ENCODE assay signal across 8 cellular contexts in genomic region chr9:12775963-12776774, GRCh38. TPM values are rescaled to one million over a fixed set of nuclear protein-coding genes. Genes with fewer than 3 reads are reported as not detected.
DNase-seq lines count a peak whose midpoint lies in the region; ATAC-seq lines count a peak whose summit lies in the region.

No MANE protein-coding gene starts in this region.

- H3K4me3 Mint-ChIP-seq in activated T-helper 2 cell treated with anti-CD3 and anti-CD28 coated beads, Interferon-gamma antibody, Interleukin-2, Interleukin-4, amounts not matched to agents 10 μg/mL and 5 μg/mL and 100 μg/mL, durations not matched to agents 14 hours and 24 hours and 36 hours (ENCODE audit: low read depth), result peak overlapping the region; percentile 71

- intact Hi-C loops in activated T-helper 2 cell treated with anti-CD3 and anti-CD28 coated beads, Interferon-gamma antibody, Interleukin-2, Interleukin-4, amounts not matched to agents 10 μg/mL and 5 μg/mL and 100 μg/mL, durations not matched to agents 14 hours and 24 hours and 36 hours (cut with micrococcal nuclease), result no loop called here
- intact Hi-C loops in Right ventricle myocardium superior (cut with DNase I), result no loop called here

- H3K9me3 Mint-ChIP-seq in activated T-helper 2 cell treated with anti-CD3 and anti-CD28 coated beads, Interferon-gamma antibody, Interleukin-2, Interleukin-4, amounts not matched to agents 10 μg/mL and 5 μg/mL and 100 μg/mL, durations not matched to agents 14 hours and 24 hours and 36 hours, result no peaks in the 10 kb centered on the region

- peaks cover 17% of the 10 kb centered on the region for H3K27me3 Mint-ChIP-seq in activated T-helper 2 cell treated with anti-CD3 and anti-CD28 coated beads, Interferon-gamma antibody, Interleukin-2, Interleukin-4, amounts not matched to agents 10 μg/mL and 5 μg/mL and 100 μg/mL, durations not matched to agents 14 hours and 24 hours and 36 hours (ENCODE audit: low read depth)

- DNase-seq in 8988T (peak; percentile 22), NCI-H2171 (lab: John Stamatoyannopoulos, UW) (peak; percentile 36), Right ventricle myocardium superior (peak; percentile 90), occipital lobe (lab: John Stamatoyannopoulos, UW) (peak; percentile 79)
- DNase-seq in activated T-helper 2 cell treated with anti-CD3 and anti-CD28 coated beads, Interferon-gamma antibody, Interleukin-2, Interleukin-4, amounts not matched to agents 10 μg/mL and 5 μg/mL and 100 μg/mL, durations not matched to agents 14 hours and 24 hours and 36 hours (ENCODE audit: low spot score), result no peak

- H3K27ac Mint-ChIP-seq in activated T-helper 2 cell treated with anti-CD3 and anti-CD28 coated beads, Interferon-gamma antibody, Interleukin-2, Interleukin-4, amounts not matched to agents 10 μg/mL and 5 μg/mL and 100 μg/mL, durations not matched to agents 14 hours and 24 hours and 36 hours, result no peak overlapping the region

- no peaks in the 10 kb centered on the region for H3K36me3 Mint-ChIP-seq in activated T-helper 2 cell treated with anti-CD3 and anti-CD28 coated beads, Interferon-gamma antibody, Interleukin-2, Interleukin-4, amounts not matched to agents 10 μg/mL and 5 μg/mL and 100 μg/mL, durations not matched to agents 14 hours and 24 hours and 36 hours (ENCODE audit: low read depth)

- peaks cover 6% of the 10 kb centered on the region for H3K4me1 Mint-ChIP-seq in activated T-helper 2 cell treated with anti-CD3 and anti-CD28 coated beads, Interferon-gamma antibody, Interleukin-2, Interleukin-4, amounts not matched to agents 10 μg/mL and 5 μg/mL and 100 μg/mL, durations not matched to agents 14 hours and 24 hours and 36 hours (ENCODE audit: low read depth)

- ATAC-seq in GM18502 (IDR thresholded peaks at IDR 0.05; ENCODE audit: poor library complexity, unreplicated experiment), result peak; percentile 65
- ATAC-seq in HG03064 (IDR thresholded peaks at IDR 0.05; ENCODE audit: low read depth, unreplicated experiment), result peak; percentile 87
- ATAC-seq in Right ventricle myocardium superior (ENCODE audit: poor library complexity), result peak; percentile 96
- no peak for ATAC-seq in activated CD4-positive, CD25-positive, alpha-beta regulatory T cell treated with anti-CD3 and anti-CD28 coated beads, Interleukin-2, amount 50 U/mL, for 24 hours

RNA-seq across cellular contexts. Expression of gene LURAP1L, which starts 1.3 kb away (rescaled TPM):
- total RNA-seq in activated T-helper 2 cell treated with anti-CD3 and anti-CD28 coated beads, Interferon-gamma antibody, Interleukin-2, Interleukin-4, amounts not matched to agents 10 μg/mL and 5 μg/mL and 100 μg/mL, durations not matched to agents 14 hours and 24 hours and 36 hours, result not detected in 2 replicates
- 2.2 TPM for total RNA-seq in Right ventricle myocardium superior
- total RNA-seq in occipital lobe, result 0.94 TPM

Comparison
In these comparisons a context has a peak if more than half of its experiments do, and no peak if none do; other contexts are left out.
1. ATAC-seq: peak in GM18502 (single experiment), HG03064 (single experiment) and Right ventricle myocardium superior (single experiment); none in activated CD4-positive, CD25-positive, alpha-beta regulatory T cell treated with anti-CD3 and anti-CD28 coated beads, Interleukin-2, amount 50 U/mL, for 24 hours (0 of 2).